18 cellular contexts compared by ENCODE assay signal in the genomic region with DNA sequence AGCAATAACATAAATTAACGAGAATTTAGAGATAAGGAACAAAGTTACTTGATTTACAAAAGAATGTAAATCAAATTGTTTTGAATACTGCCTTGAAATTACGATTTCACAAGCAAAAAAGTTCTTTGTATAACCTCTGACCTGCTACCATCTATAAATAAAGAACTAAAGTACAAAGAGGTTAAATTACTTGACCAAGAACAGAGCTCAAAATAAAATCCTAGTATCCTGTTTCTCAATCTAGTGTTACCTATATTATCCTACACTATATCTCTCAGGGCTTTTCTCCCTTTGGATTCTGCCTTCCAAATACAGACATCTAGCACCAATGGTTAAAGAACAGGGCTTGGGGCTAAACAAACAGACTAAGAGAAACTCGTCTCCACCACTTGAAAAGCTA. TPM values are rescaled to one million over a fixed set of nuclear protein-coding genes. Genes with fewer than 3 reads are reported as not detected.
DNase-seq lines count a peak whose midpoint lies in the region; ATAC-seq, FAIRE-seq and TF ChIP-seq lines count a peak whose summit lies in the region.
"Had no signal": no experiment of that assay in that cellular context is flagged by ENCODE, and none has a peak within 500 bp of the region (broad histone marks: within the 10 kb centered on the region; RNA-seq: fewer than 3 reads in every experiment).

No MANE protein-coding gene starts in this region.

- TF ChIP-seq CTCF in nephron progenitor cell (IDR thresholded peaks at IDR 0.05) = no peak

- no peak overlapping the region for H2AFZ ChIP-seq in Karpas-422 (ENCODE audit: low read length)

- H3K4me2 ChIP-seq in Karpas-422 (ENCODE audit: low read depth, low read length, poor library complexity, severe bottlenecking) = peak overlapping the region; percentile 26

- H3K27ac ChIP-seq in Karpas-422 (ENCODE audit: low read length) = no peak overlapping the region
- H3K27ac ChIP-seq: C4-2B had no signal

- peaks cover 3% of the 10 kb centered on the region; the same call in 1 of the 2 replicates for H3K9me3 ChIP-seq in Karpas-422 (ENCODE audit: low read length)

- H3K27me3 ChIP-seq in Karpas-422 (ENCODE audit: low read length) = no peaks in the 10 kb centered on the region

- no peaks in the 10 kb centered on the region for H3K36me3 ChIP-seq in Karpas-422 (ENCODE audit: insufficient read depth, low read length)

- H3K79me2 ChIP-seq in Karpas-422 (ENCODE audit: low read length) = no peaks in the 10 kb centered on the region

- H3K27ac Mint-ChIP-seq in nephron progenitor cell = peak overlapping the region; percentile 22
- H3K27ac Mint-ChIP-seq in activated CD8-positive, alpha-beta T cell treated with anti-CD3 and anti-CD28 coated beads, Interleukin-2, amount 10 ng/mL, durations not matched to agents 7 days and 5 days = no peak overlapping the region
- H3K27ac Mint-ChIP-seq in activated naive CD8-positive, alpha-beta T cell treated with anti-CD3 and anti-CD28 coated beads, Interleukin-2, amount 50 U/mL, for 24 hours = no peak overlapping the region
- H3K27ac Mint-ChIP-seq: CD4-positive, alpha-beta T cell; H9; IgD-negative memory B cell had no signal

- peaks cover 17% of the 10 kb centered on the region for H3K4me1 Mint-ChIP-seq in nephron progenitor cell
- H3K4me1 Mint-ChIP-seq in activated CD8-positive, alpha-beta T cell treated with anti-CD3 and anti-CD28 coated beads, Interleukin-2, amount 10 ng/mL, durations not matched to agents 7 days and 5 days (ENCODE audit: low read depth) = no peaks in the 10 kb centered on the region
- peaks cover 25% of the 10 kb centered on the region for H3K4me1 Mint-ChIP-seq in activated naive CD8-positive, alpha-beta T cell treated with anti-CD3 and anti-CD28 coated beads, Interleukin-2, amount 50 U/mL, for 24 hours

- H3K9me2 ChIP-seq in Karpas-422 (replicated peaks; ENCODE audit: insufficient read depth, low read length) = no peaks in the 10 kb centered on the region

- CTCF ChIA-PET in activated CD8-positive, alpha-beta T cell treated with anti-CD3 and anti-CD28 coated beads, Interleukin-2, amount 10 ng/mL, durations not matched to agents 7 days and 5 days (lab: Charles Lee) = no interaction called here

- H3K4me3 Mint-ChIP-seq in nephron progenitor cell = no peak overlapping the region
- no peak overlapping the region for H3K4me3 Mint-ChIP-seq in activated CD8-positive, alpha-beta T cell treated with anti-CD3 and anti-CD28 coated beads, Interleukin-2, amount 10 ng/mL, durations not matched to agents 7 days and 5 days
- no peak overlapping the region for H3K4me3 Mint-ChIP-seq in activated naive CD8-positive, alpha-beta T cell treated with anti-CD3 and anti-CD28 coated beads, Interleukin-2, amount 50 U/mL, for 24 hours
- H3K4me3 Mint-ChIP-seq: CD4-positive, alpha-beta T cell; H9; IgD-negative memory B cell had no signal

- H3K4me3 ChIP-seq in Karpas-422 (ENCODE audit: low read length) = no peak overlapping the region

- H3K27me3 Mint-ChIP-seq in nephron progenitor cell (ENCODE audit: low read depth, poor library complexity) = peaks cover 3% of the 10 kb centered on the region
- H3K27me3 Mint-ChIP-seq in activated CD8-positive, alpha-beta T cell treated with anti-CD3 and anti-CD28 coated beads, Interleukin-2, amount 10 ng/mL, durations not matched to agents 7 days and 5 days (ENCODE audit: low read depth) = no peaks in the 10 kb centered on the region
- H3K27me3 Mint-ChIP-seq in activated naive CD8-positive, alpha-beta T cell treated with anti-CD3 and anti-CD28 coated beads, Interleukin-2, amount 50 U/mL, for 24 hours = no peaks in the 10 kb centered on the region
- H3K27me3 Mint-ChIP-seq: CD4-positive, alpha-beta T cell; IgD-negative memory B cell had no signal

- peak; percentile 57 for FAIRE-seq in colon (lab: Jason Lieb, UNC)
- no peak for FAIRE-seq in frontal cortex (lab: Jason Lieb, UNC)
- FAIRE-seq: GM19239, H1, HTR-8/SVneo had no signal

- POLR2A ChIA-PET in activated CD8-positive, alpha-beta T cell treated with anti-CD3 and anti-CD28 coated beads, Interleukin-2, amount 10 ng/mL, durations not matched to agents 7 days and 5 days (lab: Charles Lee) = no interaction called here

- no peak for DNase-seq in Karpas-422
- no peak for DNase-seq in nephron progenitor cell
- no peak for DNase-seq in activated CD8-positive, alpha-beta T cell treated with anti-CD3 and anti-CD28 coated beads, Interleukin-2, amount 10 ng/mL, durations not matched to agents 7 days and 5 days
- no peak for DNase-seq in frontal cortex (ENCODE audit: low spot score in 2 of 2)
- DNase-seq in activated naive CD8-positive, alpha-beta T cell treated with anti-CD3 and anti-CD28 coated beads, Interleukin-2, amount 50 U/mL, for 24 hours = no peak
- DNase-seq: AML-193; CD4-positive, alpha-beta T cell; DMS153; DMS79; GF-D8; H9 had no signal

- no peak for ATAC-seq in activated CD8-positive, alpha-beta T cell treated with anti-CD3 and anti-CD28 coated beads, Interleukin-2, amount 10 ng/mL, durations not matched to agents 7 days and 5 days
- ATAC-seq in activated naive CD8-positive, alpha-beta T cell treated with anti-CD3 and anti-CD28 coated beads, Interleukin-2, amount 50 U/mL, for 24 hours = no peak

- H4K20me1 ChIP-seq in Karpas-422 (ENCODE audit: insufficient read depth, low read depth, low read length) = 0 out of 2 replicates have a peak, but pooled peaks cover 4% of the 10 kb centered on the region

- peaks cover 33% of the 10 kb centered on the region for H3K36me3 Mint-ChIP-seq in nephron progenitor cell (ENCODE audit: low read depth)
- H3K36me3 Mint-ChIP-seq in activated CD8-positive, alpha-beta T cell treated with anti-CD3 and anti-CD28 coated beads, Interleukin-2, amount 10 ng/mL, durations not matched to agents 7 days and 5 days (ENCODE audit: low read depth) = peaks cover 43% of the 10 kb centered on the region
- H3K36me3 Mint-ChIP-seq in activated naive CD8-positive, alpha-beta T cell treated with anti-CD3 and anti-CD28 coated beads, Interleukin-2, amount 50 U/mL, for 24 hours (ENCODE audit: low read depth) = peaks cover 55% of the 10 kb centered on the region

- peaks cover 15% of the 10 kb centered on the region for H3K9me3 Mint-ChIP-seq in nephron progenitor cell
- H3K9me3 Mint-ChIP-seq in activated CD8-positive, alpha-beta T cell treated with anti-CD3 and anti-CD28 coated beads, Interleukin-2, amount 10 ng/mL, durations not matched to agents 7 days and 5 days (ENCODE audit: insufficient read depth) = peaks cover 2% of the 10 kb centered on the region
- H3K9me3 Mint-ChIP-seq in activated naive CD8-positive, alpha-beta T cell treated with anti-CD3 and anti-CD28 coated beads, Interleukin-2, amount 50 U/mL, for 24 hours = peaks cover 14% of the 10 kb centered on the region
- H3K9me3 Mint-ChIP-seq: CD4-positive, alpha-beta T cell; H9 had no signal

- no peak overlapping the region for H3K9ac ChIP-seq in Karpas-422 (ENCODE audit: low read length)

- H3K4me1 ChIP-seq in Karpas-422 (ENCODE audit: low read length) = peaks cover 7% of the 10 kb centered on the region

RNA-seq across cellular contexts. Expression of a gene that starts 43.8 kb away (rescaled TPM):
- not detected in 2 replicates for total RNA-seq in Karpas-422 (2014; rRNA removed; shearing (Covaris generic); ENCODE audit: low replicate concordance)
- not detected for total RNA-seq in activated CD8-positive, alpha-beta T cell treated with anti-CD3 and anti-CD28 coated beads, Interleukin-2, amount 10 ng/mL, durations not matched to agents 7 days and 5 days
- 0.82 TPM for total RNA-seq in frontal cortex
- total RNA-seq: CD4-positive, alpha-beta T cell; Daoy; H1; H9 had no signal

RNA-seq across cellular contexts. Expression of a gene that starts 59.5 kb away (rescaled TPM):
- total RNA-seq in Karpas-422 (2014; rRNA removed; shearing (Covaris generic); ENCODE audit: low replicate concordance) = 4.8 and 11.9 TPM in 2 replicates
- total RNA-seq in activated CD8-positive, alpha-beta T cell treated with anti-CD3 and anti-CD28 coated beads, Interleukin-2, amount 10 ng/mL, durations not matched to agents 7 days and 5 days = 10 to 100 TPM; 45.7 to 48.7 TPM
- total RNA-seq in frontal cortex = 42.4 TPM
